Comparison of ENCODE assay signal across 8 cellular contexts in the genomic region with DNA sequence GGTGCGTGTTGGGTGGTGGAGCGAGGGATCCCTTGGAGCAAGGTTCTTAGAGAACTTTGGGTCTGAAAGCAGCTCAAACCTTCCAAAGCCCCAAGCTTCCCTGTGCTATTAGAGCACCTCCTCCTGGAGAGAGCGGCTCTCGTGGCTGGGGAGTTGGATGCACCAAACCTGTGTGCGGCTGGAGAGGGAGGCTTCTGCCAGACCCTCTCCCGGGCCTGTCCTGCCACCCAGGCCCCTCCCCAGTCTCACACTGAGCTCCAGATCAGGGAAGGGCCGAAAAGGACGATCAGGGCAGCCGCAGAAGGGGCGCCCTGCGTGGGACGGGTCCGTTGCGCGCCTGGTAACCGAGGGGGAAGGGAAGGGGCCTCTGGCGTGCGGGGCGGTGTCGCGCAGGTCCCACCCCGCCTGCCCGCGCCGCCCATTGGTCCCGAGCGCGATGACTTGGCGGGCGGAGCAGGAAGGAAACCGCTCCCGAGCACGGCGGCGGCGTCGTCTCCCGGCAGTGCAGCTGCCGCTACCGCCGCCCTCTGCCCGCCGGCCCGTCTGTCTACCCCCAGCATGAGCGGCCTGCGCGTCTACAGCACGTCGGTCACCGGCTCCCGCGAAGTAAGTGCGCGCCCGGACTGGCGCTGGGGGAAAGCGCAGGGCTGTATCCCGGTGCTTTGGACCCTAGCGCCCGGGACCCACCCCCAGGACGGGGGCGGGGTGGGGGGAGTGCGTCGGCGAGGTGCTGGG. TPM values are rescaled to one million over a fixed set of nuclear protein-coding genes. Genes with fewer than 3 reads are reported as not detected.
A peak's percentile ranks its signal among the peaks of the same experiment; 100 is the strongest.
DNase-seq lines count a peak whose midpoint lies in the region; ATAC-seq and TF ChIP-seq lines count a peak whose summit lies in the region.

A gene (plus strand): TSS at position 489 of the 735 bp plus-strand sequence. CDS start 70 bp downstream, at position 559.

- CTCF ChIA-PET in AG04450 (lab: Charles Lee) = interaction anchor here (1.2 to 1.4 kb wide), 4 partner anchors 42 to 137 kb away, joined by 3 to 5 read pairs (median 4); a partner anchor contains a TSS

- H3K36me3 ChIP-seq in left lung = peaks cover 0 to 36% of the 10 kb centered on the region in 2 donors

- TF ChIP-seq CTCF in AG04450 (IDR thresholded peaks at IDR 0.05; ENCODE audit: low read depth, low read length) (peak; percentile 62), left lung (IDR thresholded peaks at IDR 0.05) (peak in 1 of 2 donors; percentile 21)

- ATAC-seq in GM18861 (IDR thresholded peaks at IDR 0.05; ENCODE audit: unreplicated experiment) (peak; percentile 38), HG03108 (IDR thresholded peaks at IDR 0.05; ENCODE audit: unreplicated experiment) (peak; percentile 55), left lung (peak; percentile 85)

- H3K27me3 ChIP-seq in AG04450 (ENCODE audit: control insufficient read depth, insufficient read depth, low read length) = no peaks in the 10 kb centered on the region
- no peaks in the 10 kb centered on the region for H3K27me3 ChIP-seq in left lung

- H3K9me3 ChIP-seq in AG04450 (ENCODE audit: control insufficient read depth, insufficient read depth, low read length) (no peaks in the 10 kb centered on the region; the same call in 1 of the 2 replicates), left lung (no peaks in the 10 kb centered on the region)

- DNase-seq in AG04450 (ENCODE audit: low read depth, low spot score) (peak; percentile 24), NCI-H524 treated with DMSO at 0.1 percent for 48 hours (lab: John Stamatoyannopoulos, UW) (peak; percentile 15), dedifferentiated amniotic fluid mesenchymal stem cell (ENCODE audit: extremely low spot score) (peak; percentile 54), left lung (peak; percentile 89 to 97)
- DNase-seq in activated CD4-positive, alpha-beta T cell treated with anti-CD3 and anti-CD28 coated beads, Interleukin-2, amount 50 U/mL, for 1 hour = peak; percentile 86
- DNase-seq in stimulated activated CD4-positive, alpha-beta T cell treated with anti-CD3 and anti-CD28 coated beads, Interleukin-2, amount 100 ng/mL, for 4 hours (ENCODE audit: low read depth) = peak; percentile 77

- H3K27ac ChIP-seq in AG04450 (ENCODE audit: low read depth, low read length) (peak within 1 kb of the TSS; percentile 84), left lung (peak within 1 kb of the TSS; percentile 94 to 98)

- H3K4me3 ChIP-seq in AG04450 (ENCODE audit: low read depth, low read length) = peak within 1 kb of the TSS; percentile 84
- peak within 1 kb of the TSS; percentile 70 to 98 for H3K4me3 ChIP-seq in left lung

- intact Hi-C loops in left lung (cut with DNase I) = loop anchor here in 1 of 2 donors (5.0 kb wide), 1 partner anchor 43 kb away; no protein-coding TSS in a partner anchor

- POLR2A ChIA-PET in AG04450 (lab: Yijun Ruan, JAX) = interaction anchor here (0.7 to 1.0 kb wide), 2 partner anchors 45 to 46 kb away, joined by 3 read pairs; a partner anchor contains a TSS

- H3K4me1 ChIP-seq in left lung = peaks cover 56 to 91% of the 10 kb centered on the region in 2 donors

RNA-seq across cellular contexts. Expression of the gene that starts here (rescaled TPM):
- polyA plus RNA-seq in AG04450 (2011; rRNA removed) = 307 and 326 TPM in 2 replicates
- 461 and 520 TPM in 2 replicates for polyA minus RNA-seq in AG04450 (2011; rRNA and poly(A)+ RNA removed)
- 100 to 1,000 TPM; 210 to 347 TPM for total RNA-seq in left lung

Comparison
In these comparisons a context has a peak if more than half of its experiments do, and no peak if none do; other contexts are left out.
1. Peak in every context shown above with its lines: DNase-seq, ATAC-seq, H3K4me3 ChIP-seq and H3K27ac ChIP-seq.
2. DNase-seq: peak in every context shown above with its lines; median percentile 93 in left lung; 86 in activated CD4-positive, alpha-beta T cell treated with anti-CD3 and anti-CD28 coated beads, Interleukin-2, amount 50 U/mL, for 1 hour; 77 in stimulated activated CD4-positive, alpha-beta T cell treated with anti-CD3 and anti-CD28 coated beads, Interleukin-2, amount 100 ng/mL, for 4 hours; 54 in dedifferentiated amniotic fluid mesenchymal stem cell; 24 in AG04450; 15 in NCI-H524 treated with DMSO at 0.1 percent for 48 hours.